Comparison of ENCODE assay signal across 11 cellular contexts in the genomic region with DNA sequence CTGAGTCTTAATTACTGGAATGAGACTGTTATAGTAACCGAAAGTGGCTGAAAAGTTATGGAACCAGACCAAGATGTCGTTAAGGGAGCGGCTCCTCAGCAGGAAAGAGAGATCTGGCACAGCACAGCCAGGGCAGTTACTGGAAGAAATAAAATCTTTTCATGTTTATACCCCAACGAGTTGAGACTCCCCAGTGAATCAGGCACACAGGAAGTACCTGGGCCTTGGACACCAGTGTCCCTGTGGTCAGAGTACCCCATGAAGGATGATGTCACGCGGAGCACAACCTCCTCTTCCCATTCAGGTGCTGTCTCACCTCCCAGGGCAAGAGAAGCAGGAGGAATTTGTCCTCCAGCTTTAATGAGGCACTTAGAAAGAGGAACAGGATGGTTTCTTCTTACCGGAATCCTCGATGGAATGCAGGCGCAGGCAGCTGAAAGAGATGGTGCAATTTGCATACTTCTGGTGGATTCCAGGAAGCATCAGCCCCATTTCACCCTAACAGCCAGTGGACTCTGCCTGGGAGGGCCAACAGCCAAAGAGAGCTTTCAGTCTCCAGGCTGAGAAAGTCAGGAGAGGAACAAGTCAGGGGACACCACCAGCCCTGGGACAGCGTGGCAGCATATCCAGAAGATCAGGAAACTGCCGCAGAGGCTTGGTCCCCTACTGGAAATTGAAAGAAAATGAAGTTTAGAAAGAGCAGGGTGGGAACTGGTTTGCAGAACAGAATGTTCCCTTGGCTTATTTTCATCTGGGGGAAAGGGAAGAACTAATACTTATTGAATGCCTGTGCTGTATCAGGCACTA. TPM values are rescaled to one million over a fixed set of nuclear protein-coding genes. Genes with fewer than 3 reads are reported as not detected.
DNase-seq lines count a peak whose midpoint lies in the region; ATAC-seq and TF ChIP-seq lines count a peak whose summit lies in the region.
"Had no signal": no experiment of that assay in that cellular context is flagged by ENCODE, and none has a peak within 500 bp of the region (broad histone marks: within the 10 kb centered on the region; RNA-seq: fewer than 3 reads in every experiment).

No MANE protein-coding gene starts in this region.

- no peak overlapping the region for H3K4me3 Mint-ChIP-seq in activated T-helper 17 cell treated with anti-CD3 and anti-CD28 coated beads, Interleukin-2, amount 50 U/mL, for 72 hours
- H3K4me3 Mint-ChIP-seq: CD8-positive, alpha-beta T cell had no signal

- no peak for TF ChIP-seq POLR2A in prostate gland (IDR thresholded peaks at IDR 0.05)

- no peak for ATAC-seq in activated T-helper 17 cell treated with anti-CD3 and anti-CD28 coated beads, Interleukin-2, amount 50 U/mL, for 72 hours (replicated peaks)
- ATAC-seq: CD8-positive, alpha-beta T cell had no signal

- DNase-seq in BJ (ENCODE audit: low read depth) (peak; percentile 59), astrocyte of the spinal cord (ENCODE audit: low read depth, low spot score) (peak; percentile 50), hepatic stellate cell (ENCODE audit: low spot score) (peak; percentile 67), prostate gland (ENCODE audit: low spot score) (peak; percentile 66), T-helper 1 cell (no peak), COLO668 (lab: John Stamatoyannopoulos, UW; ENCODE audit: unreplicated experiment) (no peak)
- no peak for DNase-seq in NK-92 treated with Interleukin-12 subunit alpha and Interleukin-12 subunit beta, amount 100 ng/mL, for 24 hours (lab: John Stamatoyannopoulos, UW)
- DNase-seq: activated gamma-delta T cell treated with Interleukin-2 at 50 U/mL for 16 hours; CD8-positive, alpha-beta T cell had no signal

- H3K4me3 ChIP-seq in BJ (ENCODE audit: low read depth, low read length) (peak overlapping the region; percentile 16; the same call in 1 of the 2 replicates), astrocyte of the spinal cord (ENCODE audit: low read depth, low read length) (no peak overlapping the region), prostate gland (peak overlapping the region; percentile 7 to 16)
- H3K4me3 ChIP-seq: SK-N-MC had no signal

- no peak for TF ChIP-seq CTCF in BJ (IDR thresholded peaks at IDR 0.05; ENCODE audit: insufficient read depth, low read depth, low read length)
- TF ChIP-seq CTCF in astrocyte of the spinal cord (IDR thresholded peaks at IDR 0.05; ENCODE audit: low read depth, low read length), result no peak
- peak in 1 of 4 experiments; percentile 12 for TF ChIP-seq CTCF in prostate gland (IDR thresholded peaks at IDR 0.05)

- H3K4me1 Mint-ChIP-seq in activated T-helper 17 cell treated with anti-CD3 and anti-CD28 coated beads, Interleukin-2, amount 50 U/mL, for 72 hours, result no peaks in the 10 kb centered on the region

- WGBS in prostate gland, result 17% methylated on average over 11 of the region's 11 CpGs

- peaks cover 2% of the 10 kb centered on the region for H3K4me1 ChIP-seq in prostate gland (replicated peaks)

- H3K36me3 ChIP-seq in BJ (ENCODE audit: control insufficient read depth, insufficient read depth, low read length) (no peaks in the 10 kb centered on the region), prostate gland (no peaks in the 10 kb centered on the region)

- H3K27me3 ChIP-seq in BJ (ENCODE audit: control insufficient read depth, insufficient read depth, low read length) (peaks cover 21% of the 10 kb centered on the region), prostate gland (replicated peaks; ENCODE audit: insufficient read depth) (no peaks in the 10 kb centered on the region)

- H3K27ac Mint-ChIP-seq in activated T-helper 17 cell treated with anti-CD3 and anti-CD28 coated beads, Interleukin-2, amount 50 U/mL, for 72 hours, result no peak overlapping the region
- H3K27ac Mint-ChIP-seq: CD8-positive, alpha-beta T cell had no signal

- intact Hi-C loops in prostate gland (cut with DNase I), result loop anchor here (1.0 kb wide), 1 partner anchor 9 kb away; no protein-coding TSS in a partner anchor

- peaks cover 22% of the 10 kb centered on the region for H3K27me3 Mint-ChIP-seq in activated T-helper 17 cell treated with anti-CD3 and anti-CD28 coated beads, Interleukin-2, amount 50 U/mL, for 72 hours

- in situ Hi-C loops in astrocyte of the spinal cord (cut with HindIII; ENCODE audit: low sequenced_read_pairs), result no loop called here

- no peaks in the 10 kb centered on the region for H3K9me3 Mint-ChIP-seq in activated T-helper 17 cell treated with anti-CD3 and anti-CD28 coated beads, Interleukin-2, amount 50 U/mL, for 72 hours
- H3K9me3 Mint-ChIP-seq: CD8-positive, alpha-beta T cell had no signal

- POLR2A ChIA-PET in BJ (lab: Charles Lee), result interaction anchor here (0.5 to 0.6 kb wide), 2 partner anchors 12 to 682 kb away, joined by 3 to 4 read pairs; no protein-coding TSS in a partner anchor

- peak overlapping the region; percentile 77 to 81 for H3K27ac ChIP-seq in prostate gland
- H3K27ac ChIP-seq: SK-N-MC had no signal

- CTCF ChIA-PET in BJ (lab: Yijun Ruan, JAX), result interaction anchor here (1.0 to 10.1 kb wide), 9 partner anchors 7 to 251 kb away, joined by 3 to 139 read pairs (median 5); no protein-coding TSS in a partner anchor

- no peaks in the 10 kb centered on the region for H3K36me3 Mint-ChIP-seq in activated T-helper 17 cell treated with anti-CD3 and anti-CD28 coated beads, Interleukin-2, amount 50 U/mL, for 72 hours (ENCODE audit: low read depth)
- H3K36me3 Mint-ChIP-seq: CD8-positive, alpha-beta T cell had no signal

- no peaks in the 10 kb centered on the region for H3K9me3 ChIP-seq in prostate gland

RNA-seq across cellular contexts. Expression of a gene that starts 35.9 kb away (rescaled TPM):
- polyA plus RNA-seq in BJ (2011; rRNA removed), result 17.2 and 19.8 TPM in 2 replicates
- polyA minus RNA-seq in BJ (2011; rRNA and poly(A)+ RNA removed), result 20.7 and 35.2 TPM in 2 replicates
- total RNA-seq in prostate gland, result 10 to 100 TPM; 10.6 to 15.2 TPM
- total RNA-seq in activated T-helper 17 cell treated with anti-CD3 and anti-CD28 coated beads, Interleukin-2, amount 50 U/mL, for 72 hours, result 1 to 10 TPM; 4.0 to 7.2 TPM
- total RNA-seq: CD8-positive, alpha-beta T cell had no signal

Comparison
In these comparisons a context has a peak if more than half of its experiments do, and no peak if none do; other contexts are left out.
1. DNase-seq: peak in BJ (single experiment), astrocyte of the spinal cord (single experiment), hepatic stellate cell (single experiment) and prostate gland (single experiment); none in T-helper 1 cell (0 of 5), NK-92 treated with Interleukin-12 subunit alpha and Interleukin-12 subunit beta, amount 100 ng/mL, for 24 hours (single experiment) and COLO668 (single experiment).